In genomic region chr9:126420643-126421564, GRCh38 we compare ENCODE assay signal across 10 cellular contexts.
DNase-seq lines count a peak whose midpoint lies in the region; ATAC-seq and TF ChIP-seq lines count a peak whose summit lies in the region.
"Had no signal": no experiment of that assay in that cellular context is flagged by ENCODE, and none has a peak within 500 bp of the region (broad histone marks: within the 10 kb centered on the region; RNA-seq: fewer than 3 reads in every experiment).

No MANE protein-coding gene starts in this region.

- no peak overlapping the region for H3K4me3 Mint-ChIP-seq in WTC11

- CTCF ChIA-PET in WTC11 (lab: Charles Lee), result interaction anchor here (0.6 to 2.7 kb wide), 4 partner anchors 22 to 1060 kb away, joined by 3 to 11 read pairs (median 6); no protein-coding TSS in a partner anchor

- peak overlapping the region; percentile 69 for H3K27ac ChIP-seq in layer of hippocampus (ENCODE audit: low read depth, low read length)

- POLR2A ChIA-PET in WTC11 (lab: Charles Lee), result no interaction called here

- peak; percentile 8; the same call in 1 of the 2 replicates for ATAC-seq in WTC11
- ATAC-seq in GM18517 (IDR thresholded peaks at IDR 0.05; ENCODE audit: unreplicated experiment), result no peak

- peaks cover 39% of the 10 kb centered on the region for H3K4me1 Mint-ChIP-seq in WTC11

- TF ChIP-seq CTCF in WTC11 (IDR thresholded peaks at IDR 0.05), result no peak

- 0 out of 2 replicates have a peak overlapping the region, but pooled peaks have one; percentile 23 for H3K27ac Mint-ChIP-seq in WTC11

- H3K27me3 ChIP-seq in layer of hippocampus (ENCODE audit: control insufficient read depth, insufficient read depth, low read length), result no peaks in the 10 kb centered on the region

- H3K9me3 Mint-ChIP-seq in WTC11, result no peaks in the 10 kb centered on the region

- no peaks in the 10 kb centered on the region for H3K36me3 Mint-ChIP-seq in WTC11

- peak; percentile 77 for DNase-seq in Daoy (ENCODE audit: low read depth)
- peak; percentile 86 for DNase-seq in NCI-H146 treated with DMSO at 0.1 percent for 48 hours (lab: John Stamatoyannopoulos, UW; ENCODE audit: unreplicated experiment)
- DNase-seq in WTC11 (ENCODE audit: low spot score), result no peak
- DNase-seq in SKM-1 treated with dmso at 0.1 percent for 144 hours (lab: John Stamatoyannopoulos, UW; ENCODE audit: unreplicated experiment), result no peak
- no peak for DNase-seq in DMS 273 treated with DMSO at 0.1 percent for 48 hours (lab: John Stamatoyannopoulos, UW)
- no peak for DNase-seq in iPS-NIHi11 (ENCODE audit: low spot score)
- DNase-seq: activated naive CD4-positive, alpha-beta T cell; NCI-H1694 had no signal

- peaks cover 2% of the 10 kb centered on the region; the same call in 1 of the 2 replicates for H3K27me3 Mint-ChIP-seq in WTC11 (ENCODE audit: low read depth)

TF ChIP-seq in WTC11, 78 proteins besides CTCF, POLR2A, EP300 and RAD21:
- TF ChIP-seq ZBTB21 (CRISPR knock-in tag; IDR thresholded peaks at IDR 0.05; ENCODE audit: borderline replicate concordance) (no peak), GRHL2 (CRISPR knock-in tag; IDR thresholded peaks at IDR 0.05; ENCODE audit: insufficient replicate concordance, severe bottlenecking) (no peak), GTF2I (CRISPR knock-in tag; conservative IDR thresholded peaks at IDR 0.05) (no peak), ZNF317 (CRISPR knock-in tag; IDR thresholded peaks at IDR 0.05; ENCODE audit: borderline replicate concordance, low read depth) (no peak), CDX4 (CRISPR knock-in tag; IDR thresholded peaks at IDR 0.05; ENCODE audit: borderline replicate concordance) (no peak), NFE2L1 (CRISPR knock-in tag; IDR thresholded peaks at IDR 0.05) (no peak), E2F4 (CRISPR knock-in tag; IDR thresholded peaks at IDR 0.05; ENCODE audit: borderline replicate concordance, low read depth) (no peak), TCF7 (CRISPR knock-in tag; IDR thresholded peaks at IDR 0.05; ENCODE audit: low read depth) (no peak), ZNF232 (CRISPR knock-in tag; IDR thresholded peaks at IDR 0.05) (no peak), MXD4 (CRISPR knock-in tag; IDR thresholded peaks at IDR 0.05; ENCODE audit: borderline replicate concordance) (no peak), ZNF121 (CRISPR knock-in tag; IDR thresholded peaks at IDR 0.05) (no peak)
TF ChIP-seq in WTC11: peak in this region for 0.

Comparison
In these comparisons a context has a peak if more than half of its experiments do, and no peak if none do; other contexts are left out.
1. DNase-seq: peak in Daoy (single experiment) and NCI-H146 treated with DMSO at 0.1 percent for 48 hours (single experiment); none in WTC11 (single experiment), SKM-1 treated with dmso at 0.1 percent for 144 hours (single experiment), DMS 273 treated with DMSO at 0.1 percent for 48 hours (single experiment) and iPS-NIHi11 (single experiment).